24 cellular contexts compared by ENCODE assay signal in the genomic region with DNA sequence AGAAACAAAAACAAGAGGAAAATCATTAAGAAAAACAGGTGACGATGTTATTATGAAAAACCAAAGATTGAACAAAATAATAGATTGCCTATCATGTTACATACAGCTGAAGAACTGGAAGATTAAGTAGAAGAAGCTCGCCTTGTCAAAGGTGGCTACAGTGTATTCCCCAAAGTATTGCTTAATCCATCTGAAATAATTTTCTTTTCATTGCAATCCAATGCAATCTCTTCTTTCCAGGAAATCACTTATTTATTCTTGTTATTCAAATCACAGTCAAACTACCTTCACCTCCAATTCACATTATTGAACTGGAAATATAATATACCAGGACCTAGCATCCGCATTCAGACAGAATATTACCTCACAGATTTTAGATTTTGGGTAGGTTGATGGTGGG.
"Had no signal": no experiment of that assay in that cellular context is flagged by ENCODE, and none has a peak within 500 bp of the region (broad histone marks: within the 10 kb centered on the region; RNA-seq: fewer than 3 reads in every experiment).

No MANE protein-coding gene starts in this region.

- H3K9me3 Mint-ChIP-seq: memory B cell; naive thymus-derived CD4-positive, alpha-beta T cell; nephron; neural progenitor cell; stimulated activated effector memory CD8-positive, alpha-beta T cell treated with anti-CD3 and anti-CD28 coated beads, Interleukin-12 subunit alpha, Interleukin-12 subunit beta, amount 100 ng/mL, for 72 hours had no signal

- H3K4me1 Mint-ChIP-seq: memory B cell; nephron; stimulated activated effector memory CD8-positive, alpha-beta T cell treated with anti-CD3 and anti-CD28 coated beads, Interleukin-12 subunit alpha, Interleukin-12 subunit beta, amount 100 ng/mL, for 72 hours had no signal

- H3K27ac Mint-ChIP-seq: immature natural killer cell; memory B cell; naive thymus-derived CD4-positive, alpha-beta T cell; nephron; neural progenitor cell; stimulated activated effector memory CD8-positive, alpha-beta T cell treated with anti-CD3 and anti-CD28 coated beads, Interleukin-12 subunit alpha, Interleukin-12 subunit beta, amount 100 ng/mL, for 72 hours had no signal

- H3K4me3 Mint-ChIP-seq: immature natural killer cell; memory B cell; naive thymus-derived CD4-positive, alpha-beta T cell; nephron; neural progenitor cell; stimulated activated effector memory CD8-positive, alpha-beta T cell treated with anti-CD3 and anti-CD28 coated beads, Interleukin-12 subunit alpha, Interleukin-12 subunit beta, amount 100 ng/mL, for 72 hours had no signal

- H3K4me1 ChIP-seq: neural progenitor cell, psoas muscle, testis, upper lobe of right lung had no signal

- H3K36me3 ChIP-seq: neural progenitor cell, stomach, tibial artery, upper lobe of right lung, uterus had no signal

- H3K4me3 ChIP-seq: dorsolateral prefrontal cortex, lung, neural progenitor cell, psoas muscle, stomach, testis, tibial artery, upper lobe of right lung, uterus had no signal

- H3K27me3 ChIP-seq: neural progenitor cell, stomach, testis, tibial artery, upper lobe of right lung, uterus had no signal

- DNase-seq: dorsolateral prefrontal cortex; effector CD4-positive, alpha-beta T cell; hypothalamus; immature natural killer cell; left ventricle myocardium superior; midbrain; naive thymus-derived CD4-positive, alpha-beta T cell; posterior cingulate gyrus; psoas muscle; right cardiac atrium; small intestine; stimulated activated CD4-positive, alpha-beta T cell treated with anti-CD3 and anti-CD28 coated beads, Interleukin-2, amount 100 ng/mL, for 24 hours; stimulated activated CD4-positive, alpha-beta T cell treated with anti-CD3 and anti-CD28 coated beads, Interleukin-4, amount 100 ng/mL, for 24 hours; stimulated activated naive CD4-positive, alpha-beta T cell treated with Interleukin-2 at 50 U/mL for 16 hours; stomach; testis; tibial artery; upper lobe of right lung; uterus had no signal

- H3K36me3 Mint-ChIP-seq: immature natural killer cell; memory B cell; naive thymus-derived CD4-positive, alpha-beta T cell; neural progenitor cell; stimulated activated effector memory CD8-positive, alpha-beta T cell treated with anti-CD3 and anti-CD28 coated beads, Interleukin-12 subunit alpha, Interleukin-12 subunit beta, amount 100 ng/mL, for 72 hours had no signal

- H3K9me3 ChIP-seq: psoas muscle, stomach, testis, tibial artery, upper lobe of right lung, uterus had no signal

- ATAC-seq: left ventricle myocardium superior; naive thymus-derived CD4-positive, alpha-beta T cell; psoas muscle; right cardiac atrium; stimulated activated effector memory CD8-positive, alpha-beta T cell treated with anti-CD3 and anti-CD28 coated beads, Interleukin-12 subunit alpha, Interleukin-12 subunit beta, amount 100 ng/mL, for 72 hours; upper lobe of right lung had no signal

- H3K27ac ChIP-seq: dorsolateral prefrontal cortex, neural progenitor cell, psoas muscle, testis, tibial artery, upper lobe of right lung, uterus had no signal
